Comparison of ENCODE assay signal across 22 cellular contexts in the genomic region with DNA sequence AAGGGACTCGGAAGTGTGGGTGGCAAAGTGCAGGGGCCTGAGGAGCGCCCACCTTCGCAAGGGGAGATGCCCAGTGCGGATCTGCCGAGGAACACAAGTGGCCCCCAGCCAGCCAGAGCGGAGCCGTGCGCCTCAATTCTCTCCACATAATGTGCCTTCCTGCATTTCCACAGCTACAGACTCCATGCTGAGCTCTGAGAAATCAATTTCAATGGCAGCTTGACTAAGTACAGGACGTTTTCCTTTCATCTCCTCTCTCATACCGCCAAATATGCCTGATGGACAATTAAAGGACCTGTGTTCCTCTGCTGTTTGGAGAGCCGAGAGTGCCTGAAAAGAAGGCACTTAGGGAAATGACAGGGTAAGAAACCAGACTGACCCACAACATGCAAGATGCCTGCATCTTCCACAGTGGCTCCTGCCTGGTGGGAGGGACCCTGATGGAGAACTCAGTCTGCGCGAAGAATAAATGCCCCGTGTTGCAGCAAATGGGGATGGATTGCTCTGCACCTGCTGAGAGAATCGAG. TPM values are rescaled to one million over a fixed set of nuclear protein-coding genes. Genes with fewer than 3 reads are reported as not detected.
"Had no signal": no experiment of that assay in that cellular context is flagged by ENCODE, and none has a peak within 500 bp of the region (broad histone marks: within the 10 kb centered on the region; RNA-seq: fewer than 3 reads in every experiment).

No MANE protein-coding gene starts in this region.

- H3K9me3 ChIP-seq: neutrophil, pancreas, psoas muscle, suprapubic skin, uterus had no signal

- H3K36me3 ChIP-seq: neutrophil, pancreas, suprapubic skin, tibial nerve, uterus had no signal

- H3K27me3 ChIP-seq: pancreas, tibial nerve, uterus had no signal

- H3K27ac ChIP-seq: neutrophil, pancreas, psoas muscle, skin epidermis, suprapubic skin, tibial nerve, uterus had no signal

- H3K4me3 ChIP-seq: pancreas, psoas muscle, skin epidermis, suprapubic skin, tibial nerve, uterus had no signal

- H3K4me1 ChIP-seq: pancreas, psoas muscle, suprapubic skin, tibial nerve, uterus had no signal

- DNase-seq: activated CD4-positive, alpha-beta T cell treated with anti-CD3 and anti-CD28 coated beads for 1 hour; activated effector memory CD4-positive, alpha-beta T cell treated with Interleukin-2 at 50 U/mL for 16 hours; activated naive CD4-positive, alpha-beta T cell treated with anti-CD3 and anti-CD28 coated beads, Interleukin-2, amount 10 ng/mL, durations not matched to agents 7 days and 5 days; activated T-cell treated with anti-CD3 and anti-CD28 coated beads, Interleukin-2, amount 50 U/mL, for 72 hours; amygdala; cerebellar nuclear complex; cortex of kidney; naive thymus-derived CD8-positive, alpha-beta T cell; psoas muscle; right cardiac atrium; stimulated activated CD4-positive, alpha-beta T cell treated with anti-CD3 and anti-CD28 coated beads, Interleukin-2, amount 100 ng/mL, for 24 hours; stimulated activated naive CD8-positive, alpha-beta T cell treated with anti-CD3 and anti-CD28 coated beads, Interleukin-15, amount 100 ng/mL, for 72 hours; T-helper 1 cell; uterus had no signal

- ATAC-seq: activated T-cell treated with anti-CD3 and anti-CD28 coated beads, Interleukin-2, amount 50 U/mL, for 72 hours; left lobe of liver; naive thymus-derived CD8-positive, alpha-beta T cell; pancreas; psoas muscle; right cardiac atrium; stimulated activated effector memory CD8-positive, alpha-beta T cell treated with anti-CD3 and anti-CD28 coated beads, Interleukin-12 subunit alpha, Interleukin-12 subunit beta, amount 100 ng/mL, for 72 hours; stimulated activated naive CD8-positive, alpha-beta T cell treated with anti-CD3 and anti-CD28 coated beads, Interleukin-15, amount 100 ng/mL, for 72 hours had no signal

RNA-seq across cellular contexts. Expression of gene OLFM1, which starts 38.6 kb away (rescaled TPM):
- total RNA-seq: epithelial cell of proximal tubule; naive thymus-derived CD8-positive, alpha-beta T cell had no signal
- polyA plus RNA-seq: naive thymus-derived CD8-positive, alpha-beta T cell had no signal
